ENCODE assay signal across 15 cellular contexts in the genomic region with DNA sequence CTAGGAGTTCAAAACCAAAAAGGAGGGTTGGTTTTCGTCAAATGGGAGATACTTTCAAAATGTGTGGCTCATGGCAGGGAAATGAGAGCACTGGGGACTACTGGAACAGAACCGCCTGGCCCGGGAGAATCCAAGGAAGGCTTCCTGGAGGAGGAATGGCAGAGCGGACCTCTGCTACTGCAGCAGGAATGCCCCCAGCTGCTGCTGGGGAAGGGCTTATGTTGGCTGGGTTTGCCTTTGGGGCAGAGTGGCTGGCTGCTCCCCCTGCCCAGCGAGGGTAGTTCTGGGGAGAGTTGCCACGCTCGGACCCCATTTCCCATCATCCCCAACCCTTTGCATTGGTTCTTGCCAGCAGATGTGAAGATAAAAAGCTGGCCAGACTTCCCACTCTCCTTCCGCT. TPM values are rescaled to one million over a fixed set of nuclear protein-coding genes. Genes with fewer than 3 reads are reported as not detected.
"Had no signal": no experiment of that assay in that cellular context is flagged by ENCODE, and none has a peak within 500 bp of the region (broad histone marks: within the 10 kb centered on the region; RNA-seq: fewer than 3 reads in every experiment).

No MANE protein-coding gene starts in this region.

- H3K27ac Mint-ChIP-seq: effector memory CD8-positive, alpha-beta T cell had no signal

- H3K9me3 ChIP-seq: colonic mucosa, psoas muscle, right lobe of liver, thoracic aorta had no signal

- DNase-seq: caudate nucleus; colonic mucosa; effector memory CD8-positive, alpha-beta T cell; kidney glomerular epithelial cell; nucleus accumbens; psoas muscle; right lobe of liver; stimulated activated CD4-positive, alpha-beta T cell treated with anti-CD3 and anti-CD28 coated beads, Interleukin-12 subunit alpha, Interleukin-12 subunit beta, amount 100 ng/mL, for 4 hours; stimulated activated naive CD8-positive, alpha-beta T cell treated with anti-CD3 and anti-CD28 coated beads, Interleukin-15, amount 100 ng/mL, for 72 hours; T-helper 17 cell had no signal

- H3K4me3 ChIP-seq: colonic mucosa, hepatocyte, psoas muscle, right lobe of liver, thoracic aorta had no signal

- H3K4me1 ChIP-seq: colonic mucosa, psoas muscle, right lobe of liver had no signal

- H3K4me3 Mint-ChIP-seq: activated naive CD4-positive, alpha-beta T cell treated with anti-CD3 and anti-CD28 coated beads for 36 hours; activated T-helper 1 cell treated with anti-CD3 and anti-CD28 coated beads, Interleukin-12 subunit alpha, Interleukin-12 subunit beta, Interleukin-2, Interleukin-4 antibody, amounts not matched to agents 30 ng/mL and 10 ng/mL and 1 ng/mL, durations not matched to agents 14 hours and 24 hours and 36 hours; effector memory CD8-positive, alpha-beta T cell; stimulated activated naive CD8-positive, alpha-beta T cell treated with anti-CD3 and anti-CD28 coated beads, Interleukin-15, amount 100 ng/mL, for 72 hours; T-helper 17 cell had no signal

- H3K9me3 Mint-ChIP-seq: activated naive CD4-positive, alpha-beta T cell treated with anti-CD3 and anti-CD28 coated beads for 36 hours; activated T-helper 1 cell treated with anti-CD3 and anti-CD28 coated beads, Interleukin-12 subunit alpha, Interleukin-12 subunit beta, Interleukin-2, Interleukin-4 antibody, amounts not matched to agents 30 ng/mL and 10 ng/mL and 1 ng/mL, durations not matched to agents 14 hours and 24 hours and 36 hours; effector memory CD8-positive, alpha-beta T cell; stimulated activated naive CD8-positive, alpha-beta T cell treated with anti-CD3 and anti-CD28 coated beads, Interleukin-15, amount 100 ng/mL, for 72 hours had no signal

- H3K27me3 ChIP-seq: colonic mucosa, right lobe of liver had no signal

- H3K27ac ChIP-seq: colonic mucosa, psoas muscle, right lobe of liver, thoracic aorta had no signal

- H3K36me3 ChIP-seq: colonic mucosa, right lobe of liver, thoracic aorta had no signal

- ATAC-seq: psoas muscle, right lobe of liver, SK-N-SH treated with all-trans-retinoic acid at 6 μM for 48 hours had no signal

RNA-seq across cellular contexts. Expression of gene APOBEC3A, which starts 10.6 kb away (rescaled TPM):
- total RNA-seq: activated naive CD4-positive, alpha-beta T cell treated with anti-CD3 and anti-CD28 coated beads for 36 hours; activated T-helper 1 cell treated with anti-CD3 and anti-CD28 coated beads, Interleukin-12 subunit alpha, Interleukin-12 subunit beta, Interleukin-2, Interleukin-4 antibody, amounts not matched to agents 30 ng/mL and 10 ng/mL and 1 ng/mL, durations not matched to agents 14 hours and 24 hours and 36 hours; hepatocyte had no signal
- polyA plus RNA-seq: hepatocyte had no signal
